ENCODE assay signal across 8 cellular contexts in the genomic region with DNA sequence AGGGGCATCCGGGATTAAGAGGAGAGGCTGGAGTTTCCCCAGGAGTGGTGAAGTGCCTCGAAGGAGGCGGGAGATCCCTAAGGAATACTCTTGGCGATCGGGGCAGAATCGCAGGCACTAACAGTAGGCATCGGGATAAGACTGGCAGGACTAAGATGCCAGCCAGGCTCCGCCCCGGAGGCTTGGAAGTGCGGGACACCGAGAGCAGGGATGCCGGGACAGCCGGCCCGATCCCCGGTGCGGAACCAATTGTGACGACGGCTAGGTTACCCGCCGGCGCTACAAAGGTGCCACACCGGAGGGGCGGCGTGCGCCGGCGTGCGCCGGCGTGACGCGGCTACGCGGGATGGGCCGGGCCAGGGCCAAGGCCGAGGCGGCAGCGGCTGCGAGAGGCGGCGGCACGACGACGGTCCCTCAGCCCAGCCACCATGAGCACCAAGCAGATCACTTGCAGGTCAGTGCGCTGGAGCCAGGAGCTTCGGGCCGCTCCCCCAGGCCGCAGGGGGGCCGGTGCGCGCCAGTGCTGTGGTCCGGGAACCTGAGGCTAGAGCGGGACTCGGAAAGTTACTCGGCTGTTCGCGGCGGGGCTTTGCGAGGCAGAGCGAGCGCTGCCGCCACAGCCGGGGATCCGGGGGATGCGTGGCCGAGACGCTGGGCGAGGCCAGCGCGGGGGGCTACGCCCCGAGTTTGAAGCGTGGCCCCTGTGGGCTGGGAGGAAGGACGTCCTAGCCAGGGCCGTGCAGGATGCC. TPM values are rescaled to one million over a fixed set of nuclear protein-coding genes. Genes with fewer than 3 reads are reported as not detected.
DNase-seq lines count a peak whose midpoint lies in the region; ATAC-seq and TF ChIP-seq lines count a peak whose summit lies in the region.

A gene with protein sequence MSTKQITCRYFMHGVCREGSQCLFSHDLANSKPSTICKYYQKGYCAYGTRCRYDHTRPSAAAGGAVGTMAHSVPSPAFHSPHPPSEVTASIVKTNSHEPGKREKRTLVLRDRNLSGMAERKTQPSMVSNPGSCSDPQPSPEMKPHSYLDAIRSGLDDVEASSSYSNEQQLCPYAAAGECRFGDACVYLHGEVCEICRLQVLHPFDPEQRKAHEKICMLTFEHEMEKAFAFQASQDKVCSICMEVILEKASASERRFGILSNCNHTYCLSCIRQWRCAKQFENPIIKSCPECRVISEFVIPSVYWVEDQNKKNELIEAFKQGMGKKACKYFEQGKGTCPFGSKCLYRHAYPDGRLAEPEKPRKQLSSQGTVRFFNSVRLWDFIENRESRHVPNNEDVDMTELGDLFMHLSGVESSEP (plus strand): TSS at position 365 of the 749 bp plus-strand sequence. CDS start 64 bp downstream, at position 429.

- H3K27me3 ChIP-seq in trophoblast cell (ENCODE audit: insufficient read depth, low read length) (no peaks in the 10 kb centered on the region), tibial nerve (peaks cover 0 to 13% of the 10 kb centered on the region in 2 donors)

- peaks cover 2% of the 10 kb centered on the region for H3K9me3 ChIP-seq in trophoblast cell (ENCODE audit: insufficient read depth, low read depth, low read length)
- no peaks in the 10 kb centered on the region for H3K9me3 ChIP-seq in tibial nerve

- H3K18ac ChIP-seq in trophoblast cell (ENCODE audit: low read length): peak within 1 kb of the TSS; percentile 99

- no peaks in the 10 kb centered on the region for H3K36me3 ChIP-seq in trophoblast cell (ENCODE audit: control insufficient read depth in 1 of 2, insufficient read depth in 2 of 2, low read length in 2 of 2)
- no peaks in the 10 kb centered on the region for H3K36me3 ChIP-seq in tibial nerve

- peak; percentile 98 for TF ChIP-seq POLR2A in tibial nerve (IDR thresholded peaks at IDR 0.05)

- peak within 1 kb of the TSS; percentile 96 for H2BK5ac ChIP-seq in trophoblast cell (ENCODE audit: low read depth, low read length, poor library complexity)

- peak; percentile 97 for ATAC-seq in Right ventricle myocardium superior (ENCODE audit: poor library complexity)

- peaks cover 3 to 4% of the 10 kb centered on the region in 2 experiments for H3K4me1 ChIP-seq in trophoblast cell (ENCODE audit: control insufficient read depth in 1 of 2, insufficient read depth in 2 of 2, low read length in 2 of 2)
- H3K4me1 ChIP-seq in tibial nerve: peaks cover 0 to 64% (median 20%) of the 10 kb centered on the region in 4 donors

- peak within 1 kb of the TSS; percentile 99 for H4K8ac ChIP-seq in trophoblast cell (ENCODE audit: low read depth, low read length)

- no peak for TF ChIP-seq CTCF in GM10248 (IDR thresholded peaks at IDR 0.05; ENCODE audit: control extremely low read depth, extremely low read depth, low read depth, missing control alignments)
- peak in 2 of 5 experiments; percentile 39 to 42 for TF ChIP-seq CTCF in tibial nerve (IDR thresholded peaks at IDR 0.05)

- peaks cover 10% of the 10 kb centered on the region for H3K79me1 ChIP-seq in trophoblast cell (ENCODE audit: low read length)

- H3K4me2 ChIP-seq in trophoblast cell (ENCODE audit: low read length): peak within 1 kb of the TSS; percentile 78

- H2BK12ac ChIP-seq in trophoblast cell (ENCODE audit: low read length): peak within 1 kb of the TSS; percentile 40

- DNase-seq in GM10248 (ENCODE audit: extremely low spot score): peak; percentile 90
- DNase-seq in HEK293T (ENCODE audit: extremely low spot score): peak; percentile 87
- DNase-seq in MV-4-11 (lab: John Stamatoyannopoulos, UW): peak; percentile 70
- peak; percentile 77 to 84 for DNase-seq in SW 1271 (lab: John Stamatoyannopoulos, UW)
- peak; percentile 65 for DNase-seq in activated naive CD8-positive, alpha-beta T cell treated with anti-CD3 and anti-CD28 coated beads, Interleukin-2, amount 50 U/mL, for 16 hours (ENCODE audit: low read depth, low spot score)
- peak; percentile 93 for DNase-seq in Right ventricle myocardium superior
- peak; percentile 86 to 95 for DNase-seq in trophoblast cell
- peak; percentile 67 to 73 for DNase-seq in tibial nerve (ENCODE audit: low spot score in 2 of 2)

- intact Hi-C loops in Right ventricle myocardium superior (cut with DNase I): loop anchor here (5.0 kb wide), 1 partner anchor 105 kb away; a partner anchor contains a TSS

- H4K12ac ChIP-seq in trophoblast cell (ENCODE audit: low read depth, low read length): peak within 1 kb of the TSS; percentile 100

- peak within 1 kb of the TSS; percentile 97 for H3K9ac ChIP-seq in trophoblast cell (ENCODE audit: low read length)

- peak within 1 kb of the TSS; percentile 97 for H2BK120ac ChIP-seq in trophoblast cell (ENCODE audit: insufficient read depth, low read length, poor library complexity)

- POLR2A ChIA-PET in GM10248 (lab: Yijun Ruan, JAX): no interaction called here
- POLR2A ChIA-PET in HEK293T (lab: Yijun Ruan, JAX): interaction anchor here (0.9 to 2.1 kb wide), 4 partner anchors 9 to 159 kb away, joined by 3 to 6 read pairs (median 4); a partner anchor contains a TSS

- no CpG with 5 or more reads among the region's 75 CpGs for WGBS in trophoblast cell (ENCODE audit: extremely low coverage, insufficient coverage, insufficient read length)
- 0% methylated on average over 57 to 75 of the region's 75 CpGs for WGBS in tibial nerve, 2 donors

- H3K4ac ChIP-seq in trophoblast cell (ENCODE audit: low read depth, low read length): peak within 1 kb of the TSS; percentile 91

- no peak within 1 kb of the TSS for H3K23ac ChIP-seq in trophoblast cell (ENCODE audit: low read length)

- H3K14ac ChIP-seq in trophoblast cell (ENCODE audit: low read length): peak within 1 kb of the TSS; percentile 100

- peak within 1 kb of the TSS; percentile 93 for H3K27ac ChIP-seq in trophoblast cell (ENCODE audit: low read depth, low read length)
- peak within 1 kb of the TSS; percentile 93 to 98 (median 94) for H3K27ac ChIP-seq in tibial nerve

- H3K4me3 ChIP-seq in trophoblast cell (ENCODE audit: low read depth, low read length) (peak within 1 kb of the TSS; percentile 100), tibial nerve (peak within 1 kb of the TSS; percentile 90 to 98 (median 94))

- H2AFZ ChIP-seq in trophoblast cell (ENCODE audit: insufficient read depth, low read length, poor library complexity): peak within 1 kb of the TSS; percentile 89

- H3K79me2 ChIP-seq in trophoblast cell (ENCODE audit: control insufficient read depth, insufficient read depth, low read length, poor library complexity): peaks cover 14% of the 10 kb centered on the region

- H4K91ac ChIP-seq in trophoblast cell (ENCODE audit: low read depth, low read length): peak within 1 kb of the TSS; percentile 95

- TF ChIP-seq EP300 in tibial nerve (IDR thresholded peaks at IDR 0.05): peak in 1 of 2 donors; percentile 97

- CTCF ChIA-PET in GM10248 (lab: Yijun Ruan, JAX) (interaction anchor here (1.8 kb wide), 1 partner anchor 284 kb away, joined by 5 read pairs; a partner anchor contains a TSS), HEK293T (lab: Yijun Ruan, JAX) (no interaction called here)

- peak within 1 kb of the TSS; percentile 64 for H2AK5ac ChIP-seq in trophoblast cell (ENCODE audit: low read length)

TF ChIP-seq in HEK293T, 16 proteins besides CTCF, POLR2A, EP300 and RAD21:
- peak; percentile 53 for TF ChIP-seq L3MBTL2 (conservative IDR thresholded peaks at IDR 0.05)
- TF ChIP-seq SUZ12 (IDR thresholded peaks at IDR 0.05): no peak
- peak; percentile 64; the same call in 1 of the 2 replicates for TF ChIP-seq LEF1 (IDR thresholded peaks at IDR 0.05; ENCODE audit: borderline replicate concordance)
- no peak for TF ChIP-seq ZNF384 (IDR thresholded peaks at IDR 0.05)
- no peak for TF ChIP-seq ELF4 (IDR thresholded peaks at IDR 0.05)
- peak; percentile 80 for TF ChIP-seq CTBP1 (IDR thresholded peaks at IDR 0.05; ENCODE audit: borderline replicate concordance)
- TF ChIP-seq HDGF (IDR thresholded peaks at IDR 0.05; ENCODE audit: borderline replicate concordance): no peak
- peak; percentile 67; the same call in 1 of the 2 replicates for TF ChIP-seq ARNT (IDR thresholded peaks at IDR 0.05)
- no peak for TF ChIP-seq FOXA1 (IDR thresholded peaks at IDR 0.05)
- no peak for TF ChIP-seq FOXK2 (IDR thresholded peaks at IDR 0.05)
- TF ChIP-seq BHLHE40 (IDR thresholded peaks at IDR 0.05; ENCODE audit: borderline replicate concordance): no peak
- no peak for TF ChIP-seq FOXM1 (IDR thresholded peaks at IDR 0.05; ENCODE audit: borderline replicate concordance)
- no peak for TF ChIP-seq SP1 (IDR thresholded peaks at IDR 0.05)
- TF ChIP-seq TARDBP (IDR thresholded peaks at IDR 0.05): no peak
- no peak for TF ChIP-seq NFRKB (IDR thresholded peaks at IDR 0.05)

RNA-seq across cellular contexts. Expression of the gene that starts here (rescaled TPM):
- total RNA-seq in Right ventricle myocardium superior (27.7 TPM), tibial nerve (10 to 100 TPM; 35.5 to 49.4 (median 45.3) TPM)
- 19.7 and 20.3 TPM in 2 replicates for polyA plus RNA-seq in trophoblast cell (2013)

Comparison
In these comparisons a context has a peak if more than half of its experiments do, and no peak if none do; other contexts are left out.
1. Peak in every context shown above with its lines: DNase-seq, ATAC-seq, H3K4me3 ChIP-seq and H3K27ac ChIP-seq.